Comparison of ENCODE assay signal across 18 cellular contexts in the genomic region with DNA sequence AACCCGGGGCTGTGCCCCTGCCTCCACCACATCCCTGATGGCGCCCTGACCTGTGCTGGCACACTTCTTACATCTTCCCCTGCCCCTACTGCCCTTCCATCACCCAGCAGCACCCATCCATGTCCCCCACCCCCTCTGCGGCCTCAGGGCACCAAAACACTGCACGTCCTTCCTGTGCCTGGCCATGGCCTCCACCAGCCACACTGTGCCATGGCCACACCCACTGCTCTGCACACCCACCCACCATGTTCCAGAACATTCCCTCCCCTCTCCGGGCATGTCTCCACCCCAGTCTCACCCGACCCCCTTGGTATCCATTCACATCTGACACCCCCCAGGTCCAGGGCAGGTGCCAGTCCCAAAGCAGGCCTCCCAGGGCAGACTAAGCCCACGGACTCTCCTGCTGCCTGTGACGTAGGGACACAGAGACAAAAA. TPM values are rescaled to one million over a fixed set of nuclear protein-coding genes. Genes with fewer than 3 reads are reported as not detected.
DNase-seq lines count a peak whose midpoint lies in the region; ATAC-seq, FAIRE-seq and TF ChIP-seq lines count a peak whose summit lies in the region.
"Had no signal": no experiment of that assay in that cellular context is flagged by ENCODE, and none has a peak within 500 bp of the region (broad histone marks: within the 10 kb centered on the region; RNA-seq: fewer than 3 reads in every experiment).

No MANE protein-coding gene starts in this region.

- H3K4me1 ChIP-seq in heart left ventricle (no peaks in the 10 kb centered on the region), HEK293 (ENCODE audit: control insufficient read depth, insufficient read depth, low read length) (no peaks in the 10 kb centered on the region), kidney (ENCODE audit: control insufficient read depth in 1 of 2, insufficient read depth in 1 of 2, low read depth in 1 of 2, low read length in 2 of 2) (no peaks in the 10 kb centered on the region), spleen (no peaks in the 10 kb centered on the region)
- H3K4me1 ChIP-seq: HAP-1, SJSA1 had no signal

- CTCF ChIA-PET in HEK293 (lab: Yijun Ruan, JAX) = no interaction called here

- H3K9ac ChIP-seq in kidney (ENCODE audit: low read length in 2 of 2) = no peak overlapping the region

- H3K36me3 ChIP-seq in heart left ventricle (peaks cover 0 to 80% (median 12%) of the 10 kb centered on the region in 9 donors), HEK293 (ENCODE audit: control insufficient read depth in 2 of 2, insufficient read depth in 1 of 2, low read length in 2 of 2) (peaks cover 0 to 79% of the 10 kb centered on the region in 2 experiments; a peak in 1 of 3 replicates), kidney (ENCODE audit: control insufficient read depth in 1 of 2, insufficient read depth in 2 of 2, low read length in 2 of 2) (no peaks in the 10 kb centered on the region), spleen (peaks cover 0 to 2% (median 0%) of the 10 kb centered on the region in 6 donors)

- no peak overlapping the region for H3K27ac Mint-ChIP-seq in CD14-positive monocyte

- POLR2A ChIA-PET in HEK293 (lab: Yijun Ruan, JAX) = no interaction called here

- H3K27ac ChIP-seq in heart left ventricle (no peak overlapping the region), HEK293 (ENCODE audit: extremely low read depth, low read depth, low read length) (no peak overlapping the region), kidney (ENCODE audit: low read depth in 2 of 2, low read length in 2 of 2) (no peak overlapping the region), spleen (no peak overlapping the region)
- H3K27ac ChIP-seq: SJSA1 had no signal

- TF ChIP-seq CTCF in heart left ventricle (IDR thresholded peaks at IDR 0.05) = no peak
- no peak for TF ChIP-seq CTCF in HEK293 (tag by site-specific recombination; IDR thresholded peaks at IDR 0.05)
- TF ChIP-seq CTCF in kidney (IDR thresholded peaks at IDR 0.05; ENCODE audit: borderline replicate concordance, extremely low read depth, insufficient read depth) = no peak
- no peak for TF ChIP-seq CTCF in spleen (IDR thresholded peaks at IDR 0.05 in 8 of 11, conservative IDR thresholded peaks at IDR 0.05 in 3 of 11)
- TF ChIP-seq CTCF in CD14-positive monocyte (IDR thresholded peaks at IDR 0.05) = no peak

- no peak for FAIRE-seq in kidney (lab: Jason Lieb, UNC)

- intact Hi-C loops in heart left ventricle (cut with DNase I) = no loop called here
- intact Hi-C loops in cardiac septum (cut with DNase I) = no loop called here
- intact Hi-C loops in kidney (cut with DNase I) = no loop called here
- intact Hi-C loops in spleen (cut with DNase I; ENCODE audit: low total_unique reads) = no loop called here
- intact Hi-C loops in CD14-positive monocyte (cut with micrococcal nuclease) = no loop called here

- H3K9me3 ChIP-seq in heart left ventricle (peaks cover 0 to 20% (median 11%) of the 10 kb centered on the region in 12 donors), HEK293 (ENCODE audit: control insufficient read depth, insufficient read depth, low read depth, low read length) (no peaks in the 10 kb centered on the region), kidney (ENCODE audit: control insufficient read depth in 1 of 2, low read length in 2 of 2) (peaks cover 3 to 13% of the 10 kb centered on the region in 2 donors), spleen (peaks cover 0 to 25% (median 17%) of the 10 kb centered on the region in 8 donors)

- no peak overlapping the region for H3K4me3 ChIP-seq in heart left ventricle
- no peak overlapping the region for H3K4me3 ChIP-seq in HEK293 (ENCODE audit: low read depth, low read length)
- H3K4me3 ChIP-seq in kidney (ENCODE audit: low read length in 2 of 2) = no peak overlapping the region
- H3K4me3 ChIP-seq in spleen = no peak overlapping the region
- H3K4me3 ChIP-seq: HAP-1, SJSA1 had no signal

- no peak for ATAC-seq in heart left ventricle
- ATAC-seq: PC-3 had no signal

- H3K27me3 ChIP-seq in heart left ventricle (no peaks in the 10 kb centered on the region), spleen (replicated peaks in 1 of 7) (no peaks in the 10 kb centered on the region)
- H3K27me3 ChIP-seq: SJSA1 had no signal

- DNase-seq in heart left ventricle = peak in 3 of 5 donors; percentile 10 to 55 (median 17)
- DNase-seq in cardiac septum (ENCODE audit: low spot score) = no peak
- peak; percentile 49 for DNase-seq in kidney
- DNase-seq in spleen = peak; percentile 58
- DNase-seq in CD14-positive monocyte (ENCODE audit: low spot score) = no peak
- DNase-seq in activated naive CD4-positive, alpha-beta T cell treated with Interleukin-2 at 50 U/mL for 16 hours = no peak
- DNase-seq in stimulated activated naive CD4-positive, alpha-beta T cell (lab: John Stamatoyannopoulos, UW) = no peak
- DNase-seq: DMS79 treated with DMSO at 0.1 percent for 48 hours, MM.1S, NCI-H1092, NCI-H1436 treated with DMSO at 0.1 percent for 48 hours, NCI-H2029, NCI-H345, NCI-H524 treated with DMSO at 0.1 percent for 48 hours, PC-3 had no signal

- H3K27me3 Mint-ChIP-seq in CD14-positive monocyte (ENCODE audit: low read depth in 3 of 3) = peaks cover 0 to 6% (median 0%) of the 10 kb centered on the region in 3 donors

- H3K36me3 Mint-ChIP-seq in CD14-positive monocyte = no peaks in the 10 kb centered on the region

- 89 to 96% (median 92%) methylated on average over 8 of the region's 8 CpGs for WGBS in heart left ventricle, 4 donors
- WGBS in spleen, 5 donors = 82 to 91% (median 87%) methylated on average over 8 of the region's 8 CpGs

- peaks cover 8 to 13% (median 12%) of the 10 kb centered on the region in 7 donors for H3K9me3 Mint-ChIP-seq in CD14-positive monocyte

- H3K4me3 Mint-ChIP-seq in CD14-positive monocyte = no peak overlapping the region

- no peak for TF ChIP-seq POLR2A in heart left ventricle (IDR thresholded peaks at IDR 0.05)
- no peak for TF ChIP-seq POLR2A in spleen (IDR thresholded peaks at IDR 0.05)

- H3K4me1 Mint-ChIP-seq in CD14-positive monocyte = no peaks in the 10 kb centered on the region

TF ChIP-seq in HEK293, 187 proteins besides CTCF, POLR2A, EP300 and RAD21 (continues in another document):
- TF ChIP-seq ZNF626 (tag by site-specific recombination; IDR thresholded peaks at IDR 0.05) (no peak), ZNF600 (tag by site-specific recombination; IDR thresholded peaks at IDR 0.05) (peak; percentile 69), ZNF514 (tag by site-specific recombination; IDR thresholded peaks at IDR 0.05) (no peak), ZNF560 (tag by site-specific recombination; IDR thresholded peaks at IDR 0.05; ENCODE audit: borderline replicate concordance) (no peak), ZNF202 (tag by site-specific recombination; IDR thresholded peaks at IDR 0.05; ENCODE audit: borderline replicate concordance) (no peak), GFI1B (tag by site-specific recombination; IDR thresholded peaks at IDR 0.05) (no peak), ZNF530 (tag by site-specific recombination; IDR thresholded peaks at IDR 0.05; ENCODE audit: low read depth) (no peak), ZNF571 (tag by site-specific recombination; IDR thresholded peaks at IDR 0.05) (no peak), ZNF324 (tag by site-specific recombination; IDR thresholded peaks at IDR 0.05) (no peak), ZNF214 (tag by site-specific recombination; IDR thresholded peaks at IDR 0.05; ENCODE audit: borderline replicate concordance) (no peak)
- TF ChIP-seq, protein P1, sequence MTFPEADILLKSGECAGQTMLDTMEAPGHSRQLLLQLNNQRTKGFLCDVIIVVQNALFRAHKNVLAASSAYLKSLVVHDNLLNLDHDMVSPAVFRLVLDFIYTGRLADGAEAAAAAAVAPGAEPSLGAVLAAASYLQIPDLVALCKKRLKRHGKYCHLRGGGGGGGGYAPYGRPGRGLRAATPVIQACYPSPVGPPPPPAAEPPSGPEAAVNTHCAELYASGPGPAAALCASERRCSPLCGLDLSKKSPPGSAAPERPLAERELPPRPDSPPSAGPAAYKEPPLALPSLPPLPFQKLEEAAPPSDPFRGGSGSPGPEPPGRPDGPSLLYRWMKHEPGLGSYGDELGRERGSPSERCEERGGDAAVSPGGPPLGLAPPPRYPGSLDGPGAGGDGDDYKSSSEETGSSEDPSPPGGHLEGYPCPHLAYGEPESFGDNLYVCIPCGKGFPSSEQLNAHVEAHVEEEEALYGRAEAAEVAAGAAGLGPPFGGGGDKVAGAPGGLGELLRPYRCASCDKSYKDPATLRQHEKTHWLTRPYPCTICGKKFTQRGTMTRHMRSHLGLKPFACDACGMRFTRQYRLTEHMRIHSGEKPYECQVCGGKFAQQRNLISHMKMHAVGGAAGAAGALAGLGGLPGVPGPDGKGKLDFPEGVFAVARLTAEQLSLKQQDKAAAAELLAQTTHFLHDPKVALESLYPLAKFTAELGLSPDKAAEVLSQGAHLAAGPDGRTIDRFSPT (tag by site-specific recombination; IDR thresholded peaks at IDR 0.05) = 0 out of 2 replicates have a peak, but pooled peaks have one; percentile 40
- TF ChIP-seq, protein P2, sequence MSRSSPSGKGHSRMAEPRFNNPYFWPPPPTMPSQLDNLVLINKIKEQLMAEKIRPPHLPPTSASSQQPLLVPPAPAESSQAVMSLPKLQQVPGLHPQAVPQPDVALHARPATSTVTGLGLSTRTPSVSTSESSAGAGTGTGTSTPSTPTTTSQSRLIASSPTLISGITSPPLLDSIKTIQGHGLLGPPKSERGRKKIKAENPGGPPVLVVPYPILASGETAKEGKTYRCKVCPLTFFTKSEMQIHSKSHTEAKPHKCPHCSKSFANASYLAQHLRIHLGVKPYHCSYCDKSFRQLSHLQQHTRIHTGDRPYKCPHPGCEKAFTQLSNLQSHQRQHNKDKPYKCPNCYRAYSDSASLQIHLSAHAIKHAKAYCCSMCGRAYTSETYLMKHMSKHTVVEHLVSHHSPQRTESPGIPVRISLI (tag by site-specific recombination; IDR thresholded peaks at IDR 0.05) = no peak

RNA-seq across cellular contexts. Expression of a gene that starts 24.3 kb away (rescaled TPM):
- total RNA-seq in heart left ventricle (10 to 100 TPM; 20.4 to 62.4 (median 28.6) TPM), cardiac septum (36.7 TPM), kidney (26.1 TPM), spleen (10 to 100 TPM in 1 of 7 donors, 1 to 10 TPM in 6; 3.0 to 10.8 (median 6.0) TPM)
- polyA plus RNA-seq in heart left ventricle (10 to 100 TPM; 19.1 to 25.2 TPM), kidney (ENCODE audit: insufficient read depth, low read depth, low replicate concordance) (6.3 TPM), spleen (10 to 100 TPM in 1 of 3 donors, 1 to 10 TPM in 2; 6.1 to 14.3 (median 6.6) TPM), CD14-positive monocyte (not detected)

RNA-seq across cellular contexts. Expression of a gene that starts 36.9 kb away (rescaled TPM):
- total RNA-seq in heart left ventricle (10 to 100 TPM; 16.7 to 48.9 (median 23.8) TPM), cardiac septum (27.1 TPM), kidney (48.6 TPM), spleen (10 to 100 TPM; 10.1 to 31.1 (median 25.3) TPM)
- polyA plus RNA-seq in heart left ventricle (10 to 100 TPM; 14.3 to 29.6 TPM), kidney (ENCODE audit: insufficient read depth, low read depth, low replicate concordance) (59.1 TPM), spleen (10 to 100 TPM; 17.7 to 25.4 (median 17.7) TPM), CD14-positive monocyte (10 to 100 TPM; 23.9 to 37.4 TPM)

Comparison
In these comparisons a context has a peak if more than half of its experiments do, and no peak if none do; other contexts are left out.
1. DNase-seq: peak in heart left ventricle (3 of 5), kidney (single experiment) and spleen (single experiment); none in cardiac septum (single experiment), CD14-positive monocyte (single experiment), activated naive CD4-positive, alpha-beta T cell treated with Interleukin-2 at 50 U/mL for 16 hours (single experiment) and stimulated activated naive CD4-positive, alpha-beta T cell (0 of 6).